In the genomic region with DNA sequence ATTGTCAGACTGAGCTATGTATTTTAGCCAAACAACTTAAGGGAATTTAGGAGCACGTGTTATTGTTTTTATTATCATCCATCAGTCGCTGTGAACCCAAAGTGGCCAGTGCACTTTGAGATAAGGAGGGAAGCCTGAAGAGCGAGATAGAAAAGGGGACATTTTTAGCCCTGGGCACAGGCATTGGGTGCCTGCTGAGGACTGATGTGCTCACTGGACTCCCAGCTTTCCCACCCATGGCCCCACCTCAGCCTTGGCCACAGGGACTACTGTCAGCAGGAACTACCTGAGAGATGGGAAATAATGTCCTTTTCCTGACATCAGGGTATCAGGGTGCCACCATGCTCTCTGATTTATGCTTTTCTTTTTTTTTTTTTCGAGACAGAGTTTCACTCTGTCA, we compare ENCODE assay signal across 19 cellular contexts. TPM values are rescaled to one million over a fixed set of nuclear protein-coding genes. Genes with fewer than 3 reads are reported as not detected.
DNase-seq lines count a peak whose midpoint lies in the region; ATAC-seq and TF ChIP-seq lines count a peak whose summit lies in the region.
"Had no signal": no experiment of that assay in that cellular context is flagged by ENCODE, and none has a peak within 500 bp of the region (broad histone marks: within the 10 kb centered on the region; RNA-seq: fewer than 3 reads in every experiment).

No MANE protein-coding gene starts in this region.

- H2BK120ac ChIP-seq in IMR-90 (ENCODE audit: low read depth, low read length): no peak overlapping the region

- DNase-seq in IMR-90 (no peak), coronary artery (ENCODE audit: low spot score) (no peak), T-helper 17 cell (no peak), superior temporal gyrus (ENCODE audit: extremely low spot score) (no peak), putamen (ENCODE audit: low spot score) (no peak)
- DNase-seq: activated CD4-positive, alpha-beta T cell treated with anti-CD3 and anti-CD28 coated beads for 48 hours; effector memory CD8-positive, alpha-beta T cell; islet precursor cell; NCI-H187 treated with DMSO at 0.1 percent for 48 hours; NCI-H524; stimulated activated CD4-positive, alpha-beta T cell treated with anti-CD3 and anti-CD28 coated beads, Interleukin-1b, Interleukin-23, amount 100 ng/mL, for 48 hours had no signal

- H3K9me3 ChIP-seq in IMR-90 (ENCODE audit: control insufficient read depth, insufficient read depth, low read length): no peaks in the 10 kb centered on the region
- H3K9me3 ChIP-seq in iPS-15b (ENCODE audit: control insufficient read depth, insufficient read depth, low read length): no peaks in the 10 kb centered on the region
- no peaks in the 10 kb centered on the region for H3K9me3 ChIP-seq in stomach smooth muscle (ENCODE audit: control insufficient read depth in 2 of 2, low read length in 2 of 2)
- no peaks in the 10 kb centered on the region for H3K9me3 ChIP-seq in T-helper 17 cell (ENCODE audit: control insufficient read depth, low read length, poor library complexity, severe bottlenecking)

- peak overlapping the region; percentile 83; the same call in 1 of the 2 replicates for H3K23ac ChIP-seq in IMR-90 (ENCODE audit: low read depth, low read length)

- in situ Hi-C loops in IMR-90 (cut with MboI; ENCODE audit: low sequenced_read_pairs): no loop called here

- POLR2A ChIA-PET in IMR-90 (lab: Charles Lee; ENCODE audit: unreplicated experiment): no interaction called here

- H3K4me1 ChIP-seq in IMR-90 (ENCODE audit: control insufficient read depth, insufficient read depth, low read length): peaks cover 19% of the 10 kb centered on the region
- peaks cover 10% of the 10 kb centered on the region for H3K4me1 ChIP-seq in iPS-15b (ENCODE audit: control insufficient read depth, insufficient read depth, low read length)
- peaks cover 28% of the 10 kb centered on the region for H3K4me1 ChIP-seq in stomach smooth muscle (ENCODE audit: control insufficient read depth, insufficient read depth, low read length)

- ATAC-seq in IMR-90 (ENCODE audit: low read depth): no peak
- ATAC-seq in T-helper 17 cell: no peak
- no peak for ATAC-seq in HG03280 (IDR thresholded peaks at IDR 0.05; ENCODE audit: unreplicated experiment)
- ATAC-seq: effector memory CD8-positive, alpha-beta T cell had no signal

- H3K4me1 Mint-ChIP-seq in T-helper 17 cell: peaks cover 13% of the 10 kb centered on the region

- TF ChIP-seq CTCF in IMR-90 (conservative IDR thresholded peaks at IDR 0.05; ENCODE audit: low read depth, low read length) (no peak), coronary artery (IDR thresholded peaks at IDR 0.05) (no peak)

- H4K5ac ChIP-seq in IMR-90 (ENCODE audit: low read depth, low read length): no peak overlapping the region

- H2AK9ac ChIP-seq in IMR-90 (replicated peaks; ENCODE audit: low read depth, low read length, poor library complexity): peak overlapping the region; percentile 15

- peak overlapping the region; percentile 48; the same call in 1 of the 2 replicates for H3K4ac ChIP-seq in IMR-90 (ENCODE audit: low read depth, low read length)

- no peak overlapping the region for H2BK15ac ChIP-seq in IMR-90 (ENCODE audit: low read depth, low read length)

- no peak overlapping the region for H4K8ac ChIP-seq in IMR-90 (ENCODE audit: low read depth in 2 of 2, low read length in 2 of 2)

- no peak for TF ChIP-seq POLR2A in IMR-90 (IDR thresholded peaks at IDR 0.05; ENCODE audit: low read depth, low read length)

- CTCF ChIA-PET in IMR-90 (lab: Yijun Ruan, JAX): no interaction called here

- no peak overlapping the region for H3K18ac ChIP-seq in IMR-90 (ENCODE audit: low read depth, low read length)

- H3K27ac ChIP-seq in IMR-90 (ENCODE audit: insufficient read depth, low read length) (peak overlapping the region; percentile 36; the same call in 1 of the 2 replicates), coronary artery (peak overlapping the region; percentile 99), stomach smooth muscle (ENCODE audit: low read length) (peak overlapping the region; percentile 31)

- peak overlapping the region; percentile 14 for H2AFZ ChIP-seq in IMR-90 (replicated peaks; ENCODE audit: low read length, poor library complexity)

- H4K91ac ChIP-seq in IMR-90 (ENCODE audit: insufficient read depth, low read depth, low read length): no peak overlapping the region

- intact Hi-C loops in IMR-90 (cut with micrococcal nuclease): no loop called here

- H3K9ac ChIP-seq in IMR-90 (ENCODE audit: low read depth, low read length) (no peak overlapping the region), iPS-15b (ENCODE audit: low read depth, low read length) (peak overlapping the region; percentile 47), stomach smooth muscle (ENCODE audit: low read length in 2 of 2) (peak overlapping the region in 1 of 2 donors; percentile 44)

- peaks cover 20 to 55% of the 10 kb centered on the region in 2 experiments for H3K79me1 ChIP-seq in IMR-90 (ENCODE audit: low read depth in 1 of 2, low read length in 2 of 2)

- no peak overlapping the region for H2BK20ac ChIP-seq in IMR-90 (ENCODE audit: low read depth, low read length)

- no peak overlapping the region for H3K4me3 Mint-ChIP-seq in T-helper 17 cell
- H3K4me3 Mint-ChIP-seq: activated naive CD8-positive, alpha-beta T cell; effector memory CD8-positive, alpha-beta T cell had no signal

- H2BK5ac ChIP-seq in IMR-90 (ENCODE audit: low read depth, low read length, poor library complexity, severe bottlenecking): no peak overlapping the region

- H3K4me3 ChIP-seq in IMR-90 (ENCODE audit: insufficient read depth, low read depth, low read length): no peak overlapping the region
- H3K4me3 ChIP-seq in coronary artery: peak overlapping the region; percentile 99
- no peak overlapping the region for H3K4me3 ChIP-seq in iPS-15b (ENCODE audit: low read depth, low read length)
- no peak overlapping the region for H3K4me3 ChIP-seq in stomach smooth muscle (ENCODE audit: low read length in 2 of 2)

- peak overlapping the region; percentile 3; the same call in 1 of the 2 replicates for H3K4me2 ChIP-seq in IMR-90 (ENCODE audit: low read depth, low read length)

- H3K9me1 ChIP-seq in IMR-90 (ENCODE audit: insufficient read depth, low read length): peaks cover 14% of the 10 kb centered on the region

- H3K27me3 ChIP-seq in IMR-90 (ENCODE audit: control insufficient read depth, insufficient read depth, low read length): no peaks in the 10 kb centered on the region
- no peaks in the 10 kb centered on the region for H3K27me3 ChIP-seq in iPS-15b (ENCODE audit: control insufficient read depth, insufficient read depth, low read length)
- no peaks in the 10 kb centered on the region for H3K27me3 ChIP-seq in stomach smooth muscle (ENCODE audit: control insufficient read depth in 1 of 2, insufficient read depth in 2 of 2, low read length in 2 of 2)

- H3K56ac ChIP-seq in IMR-90 (ENCODE audit: extremely low read depth, insufficient read depth, low read length): no peak overlapping the region

- peak overlapping the region; percentile 27; the same call in 1 of the 2 replicates for H2AK5ac ChIP-seq in IMR-90 (ENCODE audit: low read depth, low read length)

- no CpG with 5 or more reads among the region's 4 CpGs for WGBS in IMR-90 (ENCODE audit: extremely low coverage in 2 of 2, insufficient read length in 1 of 2), 2 experiments

- peaks cover 46% of the 10 kb centered on the region for H4K20me1 ChIP-seq in IMR-90 (ENCODE audit: insufficient read depth, low read length)

- peaks cover 3% of the 10 kb centered on the region for H3K36me3 Mint-ChIP-seq in T-helper 17 cell (ENCODE audit: low read depth)
- H3K36me3 Mint-ChIP-seq: activated naive CD8-positive, alpha-beta T cell had no signal

- no peak for TF ChIP-seq RAD21 in IMR-90 (IDR thresholded peaks at IDR 0.05; ENCODE audit: low read length)

- peak overlapping the region; percentile 62; the same call in 1 of the 2 replicates for H3K14ac ChIP-seq in IMR-90 (replicated peaks; ENCODE audit: low read depth, low read length)

- dilution Hi-C loops in IMR-90 (cut with HindIII; ENCODE audit: low sequenced_read_pairs, unreplicated experiment): no loop called here

- H3K36me3 ChIP-seq in IMR-90 (ENCODE audit: control insufficient read depth, insufficient read depth, low read length) (peaks cover 22% of the 10 kb centered on the region), iPS-15b (ENCODE audit: control insufficient read depth, insufficient read depth, low read length) (peaks cover 19% of the 10 kb centered on the region), stomach smooth muscle (ENCODE audit: control insufficient read depth in 2 of 2, insufficient read depth in 2 of 2, low read length in 2 of 2) (no peaks in the 10 kb centered on the region)

- H3K27ac Mint-ChIP-seq in T-helper 17 cell: no peak overlapping the region
- H3K27ac Mint-ChIP-seq: activated naive CD8-positive, alpha-beta T cell; effector memory CD8-positive, alpha-beta T cell had no signal

- peaks cover 59% of the 10 kb centered on the region for H3K27me3 Mint-ChIP-seq in T-helper 17 cell

- BruUV-seq in IMR-90 (replicated peaks; lab: Mats Ljungman, UMichigan): TSS peak; percentile 24

TF ChIP-seq in IMR-90, 13 proteins besides CTCF, POLR2A, EP300 and RAD21:
- TF ChIP-seq NFE2L2 (IDR thresholded peaks at IDR 0.05; ENCODE audit: low read depth, low read length): no peak
- TF ChIP-seq MXI1 (IDR thresholded peaks at IDR 0.05; ENCODE audit: borderline replicate concordance, low read depth, low read length): no peak

RNA-seq across cellular contexts. Expression of gene FBLIM1, which starts 3.1 kb away (rescaled TPM):
- total RNA-seq in IMR-90 (2012; rRNA removed) (43.6 and 52.2 TPM in 2 replicates), T-helper 17 cell (under 1 TPM in 1 of 2 donors, not detected in 1; 0.21 TPM)
- 140 and 159 TPM in 2 replicates for polyA plus RNA-seq in IMR-90 (2012; rRNA removed)
- polyA plus RNA-seq in IMR-90 (2012; cell fraction: cytosol; rRNA removed): 157 and 164 TPM in 2 replicates
- 95.1 and 141 TPM in 2 replicates for polyA plus RNA-seq in IMR-90 (2012; cell fraction: nucleus; rRNA removed; ENCODE audit: low replicate concordance)
- total RNA-seq: OCI-LY7; T-helper 1 cell treated with Interleukin-12 subunit alpha and Interleukin-12 subunit beta and Interleukin-4 antibody, amounts not matched to agents 30 ng/mL and 1 ng/mL, for 36 hours had no signal

RNA-seq across cellular contexts. Expression of gene TMEM82, which starts 19.4 kb away (rescaled TPM):
- total RNA-seq in IMR-90 (2012; rRNA removed) (not detected in 2 replicates), T-helper 17 cell (not detected)
- polyA plus RNA-seq in IMR-90 (2012; rRNA removed): not detected in 2 replicates
- not detected in 2 replicates for polyA plus RNA-seq in IMR-90 (2012; cell fraction: cytosol; rRNA removed)
- polyA plus RNA-seq in IMR-90 (2012; cell fraction: nucleus; rRNA removed; ENCODE audit: low replicate concordance): not detected in 2 replicates
- total RNA-seq: OCI-LY7; renal cortical epithelial cell; T-helper 1 cell treated with Interleukin-12 subunit alpha and Interleukin-12 subunit beta and Interleukin-4 antibody, amounts not matched to agents 30 ng/mL and 1 ng/mL, for 36 hours; ureter had no signal

RNA-seq across cellular contexts. Expression of gene SLC25A34, which starts 25.7 kb away (rescaled TPM):
- total RNA-seq in IMR-90 (2012; rRNA removed) (under 0.01 TPM in 1 of 2 replicates, not detected in the other), T-helper 17 cell (1 to 10 TPM; 1.5 to 1.9 TPM)
- polyA plus RNA-seq in IMR-90 (2012; rRNA removed): 0.72 and 1.1 TPM in 2 replicates
- 0.08 and 0.45 TPM in 2 replicates for polyA plus RNA-seq in IMR-90 (2012; cell fraction: cytosol; rRNA removed)
- 5.3 and 9.5 TPM in 2 replicates for polyA plus RNA-seq in IMR-90 (2012; cell fraction: nucleus; rRNA removed; ENCODE audit: low replicate concordance)

RNA-seq across cellular contexts. Expression of gene UQCRHL, which starts 45.7 kb away (rescaled TPM):
- 1.4 and 2.8 TPM in 2 replicates for total RNA-seq in IMR-90 (2012; rRNA removed)
- polyA plus RNA-seq in IMR-90 (2012; rRNA removed): 2.4 and 2.6 TPM in 2 replicates
- 0.44 and 0.71 TPM in 2 replicates for polyA plus RNA-seq in IMR-90 (2012; cell fraction: cytosol; rRNA removed)
- 0.13 and 1.4 TPM in 2 replicates for polyA plus RNA-seq in IMR-90 (2012; cell fraction: nucleus; rRNA removed; ENCODE audit: low replicate concordance)
- under 1 TPM; 0.65 to 0.81 TPM for total RNA-seq in T-helper 17 cell

Comparison
In these comparisons a context has a peak if more than half of its experiments do, and no peak if none do; other contexts are left out.
1. H3K27ac ChIP-seq: peak in every context shown above with its lines; median percentile 99 in coronary artery; 36 in IMR-90; 31 in stomach smooth muscle.
2. RNA of gene FBLIM1, which starts 3.1 kb away (total RNA-seq): 43.6 to 52.2 TPM in IMR-90; 0.21 TPM in T-helper 17 cell; every median in the first group is over 10 times any median in the second.